21 cellular contexts compared by ENCODE assay signal in the genomic region with DNA sequence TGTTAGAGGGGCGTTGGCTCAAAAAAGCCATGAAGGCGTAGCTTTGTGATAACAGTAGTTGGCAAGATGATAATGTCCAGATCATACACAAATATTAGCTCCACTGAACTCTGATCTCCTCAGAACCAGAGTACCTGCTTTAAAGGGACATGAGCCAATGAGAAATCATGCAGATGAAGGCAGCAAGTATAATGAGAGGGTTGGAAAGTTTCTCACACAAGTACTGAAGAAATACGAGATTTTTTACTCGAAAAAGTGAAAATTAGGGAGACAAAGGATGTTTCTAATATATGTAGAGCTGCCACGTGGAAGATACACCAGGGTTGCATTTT. TPM values are rescaled to one million over a fixed set of nuclear protein-coding genes. Genes with fewer than 3 reads are reported as not detected.
A peak's percentile ranks its signal among the peaks of the same experiment; 100 is the strongest.
DNase-seq lines count a peak whose midpoint lies in the region; ATAC-seq, FAIRE-seq and TF ChIP-seq lines count a peak whose summit lies in the region.
"Had no signal": no experiment of that assay in that cellular context is flagged by ENCODE, and none has a peak within 500 bp of the region (broad histone marks: within the 10 kb centered on the region; RNA-seq: fewer than 3 reads in every experiment).

No MANE protein-coding gene starts in this region.

- H4K20me1 ChIP-seq in PC-9 (ENCODE audit: insufficient read depth) (no peaks in the 10 kb centered on the region), OCI-LY7 (ENCODE audit: insufficient read depth, low read length) (no peaks in the 10 kb centered on the region)

- H3K27ac ChIP-seq in PC-9, result no peak overlapping the region
- no peak overlapping the region for H3K27ac ChIP-seq in duodenal mucosa (ENCODE audit: low read depth, low read length)
- H3K27ac ChIP-seq in right lobe of liver, result peak overlapping the region in 1 of 3 donors; percentile 29
- H3K27ac ChIP-seq in small intestine (ENCODE audit: low read depth in 1 of 2, low read length in 1 of 2), result peak overlapping the region; percentile 38 to 52
- no peak overlapping the region for H3K27ac ChIP-seq in OCI-LY7 (ENCODE audit: low read depth, low read length, poor library complexity, severe bottlenecking)

- no peaks in the 10 kb centered on the region for H3K9me2 ChIP-seq in PC-9 (ENCODE audit: insufficient read depth)
- no peaks in the 10 kb centered on the region for H3K9me2 ChIP-seq in OCI-LY7 (ENCODE audit: insufficient read depth, low read length)

- TF ChIP-seq POLR2A in right lobe of liver (IDR thresholded peaks at IDR 0.05), result no peak

- H3K9me3 ChIP-seq in PC-9 (ENCODE audit: insufficient read depth, low read depth), result no peaks in the 10 kb centered on the region
- H3K9me3 ChIP-seq in duodenal mucosa (ENCODE audit: control insufficient read depth in 1 of 2, low read length in 2 of 2), result no peaks in the 10 kb centered on the region
- H3K9me3 ChIP-seq in right lobe of liver, result no peaks in the 10 kb centered on the region
- H3K9me3 ChIP-seq in small intestine (ENCODE audit: control insufficient read depth, low read depth), result no peaks in the 10 kb centered on the region
- H3K9me3 ChIP-seq in OCI-LY7 (ENCODE audit: low read length), result no peaks in the 10 kb centered on the region
- H3K9me3 ChIP-seq: MG63 had no signal

- H3K4me1 ChIP-seq in PC-9 (replicated peaks; ENCODE audit: insufficient read depth), result peaks cover 25% of the 10 kb centered on the region
- peaks cover 45 to 52% of the 10 kb centered on the region in 2 donors for H3K4me1 ChIP-seq in duodenal mucosa (ENCODE audit: control insufficient read depth in 1 of 2, insufficient read depth in 2 of 2, low read length in 2 of 2)
- peaks cover 0 to 20% (median 4%) of the 10 kb centered on the region in 4 donors for H3K4me1 ChIP-seq in right lobe of liver
- peaks cover 3 to 5% of the 10 kb centered on the region in 2 donors for H3K4me1 ChIP-seq in small intestine (ENCODE audit: control insufficient read depth in 2 of 2, insufficient read depth in 1 of 2, low read depth in 1 of 2, low read length in 1 of 2)
- H3K4me1 ChIP-seq in OCI-LY7 (ENCODE audit: insufficient read depth, low read length, poor library complexity, severe bottlenecking), result peaks cover 4% of the 10 kb centered on the region

- H3K9ac ChIP-seq in duodenal mucosa (ENCODE audit: low read depth in 1 of 2, low read length in 2 of 2), result peak overlapping the region; percentile 21

- intact Hi-C loops in PC-9 (cut with micrococcal nuclease; ENCODE audit: unreplicated experiment), result loop anchor here (10.0 kb wide), 1 partner anchor 126 kb away; no protein-coding TSS in a partner anchor
- intact Hi-C loops in right lobe of liver (cut with DNase I), result no loop called here
- intact Hi-C loops in OCI-LY7 (cut with micrococcal nuclease; ENCODE audit: unreplicated experiment), result no loop called here

- CTCF ChIA-PET in PC-9 (lab: Charles Lee), result no interaction called here
- CTCF ChIA-PET in GM10248 (lab: Yijun Ruan, JAX), result interaction anchor here (0.8 to 3.2 kb wide), 7 partner anchors 8 to 758 kb away, joined by 3 to 13 read pairs (median 4); no protein-coding TSS in a partner anchor
- CTCF ChIA-PET in OCI-LY7 (lab: Charles Lee; ENCODE audit: unreplicated experiment), result no interaction called here

- DNase-seq in PC-9 (no peak), right lobe of liver (no peak), small intestine (peak; percentile 90), GM10248 (ENCODE audit: extremely low spot score) (no peak), OCI-LY7 (ENCODE audit: low spot score) (no peak)
- no peak for DNase-seq in activated naive CD4-positive, alpha-beta T cell treated with Interleukin-2 at 50 U/mL for 16 hours
- DNase-seq: AML-193; CD8-positive, alpha-beta T cell; GDM1; MG63; NCI-H1048; NCI-H1436; NCI-H1930; NCI-H2227 treated with DMSO at 0.1 percent for 48 hours; NCI-H510A; NCI-H748 treated with DMSO at 0.1 percent for 48 hours had no signal

- H3K79me2 ChIP-seq in PC-9 (ENCODE audit: low read depth), result no peaks in the 10 kb centered on the region
- H3K79me2 ChIP-seq in OCI-LY7 (ENCODE audit: insufficient read depth, low read depth, low read length), result no peaks in the 10 kb centered on the region

- H2AFZ ChIP-seq in PC-9 (0 out of 2 replicates have a peak overlapping the region, but pooled peaks have one; percentile 3), OCI-LY7 (ENCODE audit: low read length) (no peak overlapping the region)

- H3K36me3 ChIP-seq in PC-9 (ENCODE audit: low read depth), result no peaks in the 10 kb centered on the region
- H3K36me3 ChIP-seq in duodenal mucosa (ENCODE audit: control insufficient read depth in 1 of 2, insufficient read depth in 2 of 2, low read length in 2 of 2), result no peaks in the 10 kb centered on the region
- no peaks in the 10 kb centered on the region for H3K36me3 ChIP-seq in right lobe of liver
- H3K36me3 ChIP-seq in small intestine (ENCODE audit: control insufficient read depth in 2 of 2, insufficient read depth in 2 of 2, low read length in 2 of 2), result no peaks in the 10 kb centered on the region
- no peaks in the 10 kb centered on the region for H3K36me3 ChIP-seq in OCI-LY7 (ENCODE audit: insufficient read depth, low read length)
- H3K36me3 ChIP-seq: MG63 had no signal

- H3K4me3 ChIP-seq in PC-9, result no peak overlapping the region
- H3K4me3 ChIP-seq in duodenal mucosa (ENCODE audit: low read depth in 1 of 2, low read length in 2 of 2), result peak overlapping the region; percentile 76 to 79
- no peak overlapping the region for H3K4me3 ChIP-seq in right lobe of liver
- no peak overlapping the region for H3K4me3 ChIP-seq in small intestine (ENCODE audit: low read depth in 1 of 2, low read length in 2 of 2)
- H3K4me3 ChIP-seq in OCI-LY7 (ENCODE audit: low read depth, low read length, poor library complexity, severe bottlenecking), result no peak overlapping the region
- H3K4me3 ChIP-seq: K562, MG63 had no signal

- H3K4me2 ChIP-seq in PC-9, result no peak overlapping the region
- no peak overlapping the region for H3K4me2 ChIP-seq in OCI-LY7 (ENCODE audit: low read length)

- 62% methylated on average over 5 of the region's 5 CpGs for WGBS in right lobe of liver (ENCODE audit: insufficient coverage, low coverage, low lambda C conversion rate, missing lambda C conversion rate)
- WGBS in small intestine, 3 donors, result 13 to 61% (median 35%) methylated on average over 5 of the region's 5 CpGs

- ATAC-seq in right lobe of liver (peak; percentile 8 to 44 (median 20)), HG03095 (IDR thresholded peaks at IDR 0.05; ENCODE audit: unreplicated experiment) (no peak)
- ATAC-seq: CD8-positive, alpha-beta T cell; Panc1 had no signal

- TF ChIP-seq CTCF in PC-9 (conservative IDR thresholded peaks at IDR 0.05) (no peak), right lobe of liver (IDR thresholded peaks at IDR 0.05) (no peak), GM10248 (IDR thresholded peaks at IDR 0.05; ENCODE audit: control extremely low read depth, extremely low read depth, low read depth, missing control alignments) (no peak), OCI-LY7 (conservative IDR thresholded peaks at IDR 0.05; ENCODE audit: low read length) (no peak)

- POLR2A ChIA-PET in PC-9 (lab: Charles Lee; ENCODE audit: unreplicated experiment), result no interaction called here
- POLR2A ChIA-PET in GM10248 (lab: Yijun Ruan, JAX), result interaction anchor here (0.9 kb wide), 1 partner anchor 10 kb away, joined by 3 read pairs; no protein-coding TSS in a partner anchor
- POLR2A ChIA-PET in OCI-LY7 (lab: Charles Lee), result interaction anchor here (1.4 kb wide), 1 partner anchor 10 kb away, joined by 4 read pairs; no protein-coding TSS in a partner anchor

- no peaks in the 10 kb centered on the region for H3F3A ChIP-seq in PC-9 (ENCODE audit: insufficient read depth, low read depth)

- BruUV-seq in PC-9 (replicated peaks; lab: Mats Ljungman, UMichigan) (no TSS peak), OCI-LY7 (replicated peaks; lab: Mats Ljungman, UMichigan) (no TSS peak)

- no peak for FAIRE-seq in small intestine (lab: Jason Lieb, UNC)
- FAIRE-seq: GM19239, K562 had no signal

- H3K27me3 ChIP-seq in PC-9 (ENCODE audit: insufficient read depth, low read depth) (no peaks in the 10 kb centered on the region), duodenal mucosa (ENCODE audit: control insufficient read depth in 1 of 2, insufficient read depth in 2 of 2, low read length in 2 of 2) (no peaks in the 10 kb centered on the region), right lobe of liver (no peaks in the 10 kb centered on the region), small intestine (ENCODE audit: control insufficient read depth in 2 of 2, insufficient read depth in 2 of 2, low read length in 2 of 2) (no peaks in the 10 kb centered on the region)

RNA-seq across cellular contexts. Expression of a gene that starts 5.6 kb away (rescaled TPM):
- total RNA-seq in PC-9 (2021) (110 and 113 TPM in 2 replicates), right lobe of liver (10 to 100 TPM; 69.6 to 99.5 (median 78.5) TPM), OCI-LY7 (2022) (21.5 and 22.5 TPM in 2 replicates)
- polyA plus RNA-seq in small intestine, result 100 to 1,000 TPM; 216 to 240 (median 238) TPM
- total RNA-seq in OCI-LY7 (2014; rRNA removed; shearing (Covaris generic)), result 14.5 and 17.5 TPM in 2 replicates

Comparison
In these comparisons a context has a peak if more than half of its experiments do, and no peak if none do; other contexts are left out.
1. H3K27ac ChIP-seq: peak in small intestine (2 of 2); none in PC-9 (single experiment), duodenal mucosa (single experiment) and OCI-LY7 (single experiment).
2. H3K4me3 ChIP-seq: peak in duodenal mucosa (2 of 2); none in PC-9 (single experiment), right lobe of liver (0 of 3), small intestine (0 of 2) and OCI-LY7 (single experiment).